13 cellular contexts compared by ENCODE assay signal in the genomic region with DNA sequence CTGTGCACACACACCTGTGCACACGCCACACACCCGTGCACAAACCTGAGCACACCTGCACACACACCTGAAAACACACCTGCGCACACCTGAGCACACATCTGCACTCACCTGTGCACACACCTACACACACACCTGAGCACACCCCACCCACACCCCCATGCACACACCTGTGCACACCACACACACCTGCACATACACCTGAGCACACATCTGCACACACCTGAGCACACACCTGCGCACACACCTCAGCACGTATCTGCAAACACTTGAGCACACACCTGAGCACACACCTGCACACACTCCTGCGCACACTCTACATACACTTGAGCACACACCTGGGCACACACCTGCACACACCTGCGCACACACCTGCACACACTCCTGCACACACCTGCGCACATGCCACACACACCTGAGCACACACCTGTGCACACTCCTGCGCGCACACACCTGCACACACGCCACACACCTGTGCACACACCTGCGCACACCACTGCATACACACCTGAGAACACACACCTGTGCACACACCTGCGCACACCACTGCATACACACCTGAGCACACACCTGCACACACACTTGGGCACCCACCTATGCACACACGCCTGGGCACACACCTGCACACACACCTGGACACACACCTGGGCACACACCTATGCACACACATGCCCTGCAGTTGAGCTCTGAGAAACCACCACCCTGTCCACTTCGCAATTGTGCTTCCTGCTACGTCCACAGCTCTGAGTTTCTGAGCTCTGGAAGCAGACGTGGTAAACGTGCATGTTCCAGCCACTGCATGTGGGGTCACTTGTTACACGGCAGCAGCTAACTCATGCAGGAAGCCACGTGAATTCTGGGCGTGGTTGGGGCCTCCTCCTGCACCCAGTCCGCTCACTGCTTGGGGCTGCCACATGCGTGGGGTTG. TPM values are rescaled to one million over a fixed set of nuclear protein-coding genes. Genes with fewer than 3 reads are reported as not detected.
DNase-seq lines count a peak whose midpoint lies in the region; ATAC-seq and TF ChIP-seq lines count a peak whose summit lies in the region.
"Had no signal": no experiment of that assay in that cellular context is flagged by ENCODE, and none has a peak within 500 bp of the region (broad histone marks: within the 10 kb centered on the region; RNA-seq: fewer than 3 reads in every experiment).

No MANE protein-coding gene starts in this region.

- no peak overlapping the region for H3K4me2 ChIP-seq in MM.1S (ENCODE audit: low read depth, low read length)
- H3K4me2 ChIP-seq: KMS-11 had no signal

- H3K27ac Mint-ChIP-seq in CD14-positive monocyte (peak overlapping the region in 4 of 7 donors; percentile 31 to 86 (median 64)), brain (peak overlapping the region in 4 of 5 experiments; percentile 48 to 92 (median 66))
- H3K27ac Mint-ChIP-seq: activated T-helper 2 cell treated with anti-CD3 and anti-CD28 coated beads, Interferon-gamma antibody, Interleukin-2, Interleukin-4, amounts not matched to agents 10 μg/mL and 5 μg/mL and 100 μg/mL, durations not matched to agents 14 hours and 24 hours and 36 hours had no signal

- no peak overlapping the region for H3K27ac ChIP-seq in MM.1S (ENCODE audit: low read length)
- H3K27ac ChIP-seq: KMS-11 had no signal

- H3K4me3 Mint-ChIP-seq in CD14-positive monocyte (peak overlapping the region in 1 of 2 donors; percentile 30), brain (peak overlapping the region in 3 of 5 experiments; percentile 39 to 63 (median 41))

- DNase-seq in CD14-positive monocyte (ENCODE audit: low spot score) = no peak
- peak; percentile 46 for DNase-seq in HT1080 (ENCODE audit: low read depth)
- DNase-seq in MM.1S = no peak
- no peak for DNase-seq in NCI-H1105 treated with DMSO at 0.1 percent for 48 hours (lab: John Stamatoyannopoulos, UW)
- DNase-seq: SW 1271 had no signal

- ATAC-seq in GM19452 (IDR thresholded peaks at IDR 0.05; ENCODE audit: unreplicated experiment) (no peak), HG02759 (IDR thresholded peaks at IDR 0.05; ENCODE audit: unreplicated experiment) (no peak)

- H3K4me1 ChIP-seq in mucosa of stomach (ENCODE audit: control insufficient read depth, insufficient read depth, low read length) (peaks cover 60% of the 10 kb centered on the region), MM.1S (ENCODE audit: low read length) (no peaks in the 10 kb centered on the region)

- no peaks in the 10 kb centered on the region for H3K9me2 ChIP-seq in MM.1S (replicated peaks; ENCODE audit: insufficient read depth, low read length)

- H2AFZ ChIP-seq in MM.1S (ENCODE audit: low read length) = no peak overlapping the region

- H3K4me1 Mint-ChIP-seq in CD14-positive monocyte = no peaks in the 10 kb centered on the region
- peaks cover 16% of the 10 kb centered on the region for H3K4me1 Mint-ChIP-seq in brain

- no peaks in the 10 kb centered on the region for H3K79me2 ChIP-seq in MM.1S (ENCODE audit: low read length)

- H3K27me3 ChIP-seq in mucosa of stomach (ENCODE audit: control insufficient read depth, insufficient read depth, low read length) = peaks cover 8% of the 10 kb centered on the region
- H3K27me3 ChIP-seq in MM.1S (replicated peaks; ENCODE audit: insufficient read depth, low read length) = peaks cover 86% of the 10 kb centered on the region

- TF ChIP-seq CTCF in CD14-positive monocyte (IDR thresholded peaks at IDR 0.05) = no peak
- TF ChIP-seq CTCF in brain (conservative IDR thresholded peaks at IDR 0.05) = no peak
- TF ChIP-seq CTCF in MM.1S (IDR thresholded peaks at IDR 0.05; ENCODE audit: low read length) = no peak

- H3K9me3 ChIP-seq in mucosa of stomach (ENCODE audit: control insufficient read depth, low read length) (no peaks in the 10 kb centered on the region), MM.1S (replicated peaks; ENCODE audit: insufficient read depth, low read length) (no peaks in the 10 kb centered on the region)

- no peaks in the 10 kb centered on the region for H3F3A ChIP-seq in MM.1S (ENCODE audit: insufficient read depth, low read length)

- peaks cover 15 to 39% (median 34%) of the 10 kb centered on the region in 3 donors for H3K27me3 Mint-ChIP-seq in CD14-positive monocyte (ENCODE audit: low read depth in 3 of 3)
- H3K27me3 Mint-ChIP-seq in brain = peaks cover 7% of the 10 kb centered on the region

- no peaks in the 10 kb centered on the region for H3K36me3 ChIP-seq in mucosa of stomach (ENCODE audit: control insufficient read depth, insufficient read depth, low read length)
- H3K36me3 ChIP-seq in MM.1S (replicated peaks; ENCODE audit: insufficient read depth, low read length) = no peaks in the 10 kb centered on the region

- H3K36me3 Mint-ChIP-seq in CD14-positive monocyte (peaks cover 0 to 4% of the 10 kb centered on the region in 2 donors), brain (no peaks in the 10 kb centered on the region)

- H3K9ac ChIP-seq in mucosa of stomach (ENCODE audit: low read length) (no peak overlapping the region), MM.1S (ENCODE audit: low read length) (no peak overlapping the region)
- H3K9ac ChIP-seq: KMS-11 had no signal

- peaks cover 2 to 12% (median 7%) of the 10 kb centered on the region in 7 donors for H3K9me3 Mint-ChIP-seq in CD14-positive monocyte
- peaks cover 0 to 9% (median 0%) of the 10 kb centered on the region in 5 experiments for H3K9me3 Mint-ChIP-seq in brain
- H3K9me3 Mint-ChIP-seq: activated T-helper 2 cell treated with anti-CD3 and anti-CD28 coated beads, Interferon-gamma antibody, Interleukin-2, Interleukin-4, amounts not matched to agents 10 μg/mL and 5 μg/mL and 100 μg/mL, durations not matched to agents 14 hours and 24 hours and 36 hours had no signal

- intact Hi-C loops in CD14-positive monocyte (cut with micrococcal nuclease) = loop anchor here in 1 of 2 donors (5.0 kb wide), 1 partner anchor 168 kb away; no protein-coding TSS in a partner anchor

- no peaks in the 10 kb centered on the region for H4K20me1 ChIP-seq in MM.1S (ENCODE audit: insufficient read depth, low read length)

- H3K4me3 ChIP-seq in mucosa of stomach (ENCODE audit: low read length) (peak overlapping the region; percentile 34), MM.1S (ENCODE audit: low read length) (no peak overlapping the region)

RNA-seq across cellular contexts. Expression of a gene that starts 8.0 kb away (rescaled TPM):
- 1 to 10 TPM; 3.0 to 3.3 TPM for polyA plus RNA-seq in CD14-positive monocyte
- 17.8 and 19.8 TPM in 2 replicates for total RNA-seq in HT1080 (2014; rRNA removed; shearing (Covaris generic))
- 12.3 and 16.1 TPM in 2 replicates for polyA plus RNA-seq in HT1080 (2015; cell fraction: cytosol; rRNA removed)
- polyA plus RNA-seq in HT1080 (2015; cell fraction: nucleus; rRNA removed) = 31.9 and 36.5 TPM in 2 replicates
- 10.8 TPM for polyA plus RNA-seq in brain (ENCODE audit: insufficient read depth, low read depth, low replicate concordance)

RNA-seq across cellular contexts. Expression of a gene that starts 49.7 kb away (rescaled TPM):
- polyA plus RNA-seq in CD14-positive monocyte = not detected
- total RNA-seq in HT1080 (2014; rRNA removed; shearing (Covaris generic)) = not detected in 2 replicates
- not detected in 2 replicates for polyA plus RNA-seq in HT1080 (2015; cell fraction: cytosol; rRNA removed)
- not detected in 2 replicates for polyA plus RNA-seq in HT1080 (2015; cell fraction: nucleus; rRNA removed)
- not detected for polyA plus RNA-seq in brain (ENCODE audit: insufficient read depth, low read depth, low replicate concordance)
- total RNA-seq: activated T-helper 2 cell treated with anti-CD3 and anti-CD28 coated beads, Interferon-gamma antibody, Interleukin-2, Interleukin-4, amounts not matched to agents 10 μg/mL and 5 μg/mL and 100 μg/mL, durations not matched to agents 14 hours and 24 hours and 36 hours; NCI-H460 had no signal

RNA-seq across cellular contexts. Expression of a gene that starts 49.8 kb away (rescaled TPM):
- polyA plus RNA-seq in CD14-positive monocyte (under 1 TPM in 1 of 2 donors, not detected in 1; 0.06 TPM), brain (ENCODE audit: insufficient read depth, low read depth, low replicate concordance) (1.7 TPM)
- not detected in 2 replicates for total RNA-seq in HT1080 (2014; rRNA removed; shearing (Covaris generic))
- not detected in 2 replicates for polyA plus RNA-seq in HT1080 (2015; cell fraction: cytosol; rRNA removed)
- not detected in 2 replicates for polyA plus RNA-seq in HT1080 (2015; cell fraction: nucleus; rRNA removed)
- total RNA-seq: activated T-helper 2 cell treated with anti-CD3 and anti-CD28 coated beads, Interferon-gamma antibody, Interleukin-2, Interleukin-4, amounts not matched to agents 10 μg/mL and 5 μg/mL and 100 μg/mL, durations not matched to agents 14 hours and 24 hours and 36 hours; dermis microvascular lymphatic vessel endothelial cell; NCI-H460 had no signal
